ENCODE assay signal across 15 cellular contexts in genomic region chr4:78621395-78621794, GRCh38.
"Had no signal": no experiment of that assay in that cellular context is flagged by ENCODE, and none has a peak within 500 bp of the region (broad histone marks: within the 10 kb centered on the region; RNA-seq: fewer than 3 reads in every experiment).

No MANE protein-coding gene starts in this region.

- H3K27me3 ChIP-seq: sigmoid colon, thyroid gland had no signal

- H3K9me3 ChIP-seq: sigmoid colon, thyroid gland had no signal

- H3K4me3 ChIP-seq: sigmoid colon, thyroid gland had no signal

- ATAC-seq: stimulated activated naive CD8-positive, alpha-beta T cell treated with anti-CD3 and anti-CD28 coated beads, Interleukin-15, amount 100 ng/mL, for 72 hours; T-cell had no signal

- H3K27ac ChIP-seq: sigmoid colon, thyroid gland had no signal

- H3K36me3 ChIP-seq: sigmoid colon, thyroid gland had no signal

- H3K4me1 ChIP-seq: sigmoid colon, thyroid gland had no signal

- DNase-seq: activated CD4-positive, alpha-beta T cell treated with anti-CD3 and anti-CD28 coated beads, Interleukin-2, amount 10 ng/mL, durations not matched to agents 7 days and 5 days; activated CD4-positive, CD25-positive, alpha-beta regulatory T cell; activated CD8-positive, alpha-beta memory T cell treated with anti-CD3 and anti-CD28 coated beads for 24 hours; activated naive CD4-positive, alpha-beta T cell treated with Interleukin-2 at 50 U/mL for 16 hours; effector CD4-positive, alpha-beta T cell; hippocampal formation; kidney glomerular epithelial cell; naive B cell; sigmoid colon; stimulated activated CD4-positive, alpha-beta T cell treated with anti-CD3 and anti-CD28 coated beads, Interleukin-4, amount 100 ng/mL, for 1 hour; stimulated activated CD8-positive, alpha-beta memory T cell treated with anti-CD3 and anti-CD28 coated beads, Interleukin-4, amount 100 ng/mL, for 48 hours; stimulated activated naive CD8-positive, alpha-beta T cell treated with anti-CD3 and anti-CD28 coated beads, Interleukin-15, amount 100 ng/mL, for 72 hours; T-cell; T1000; thyroid gland had no signal
